Comparison of ENCODE assay signal across 20 cellular contexts in genomic region chr1:168553680-168554553, GRCh38. TPM values are rescaled to one million over a fixed set of nuclear protein-coding genes. Genes with fewer than 3 reads are reported as not detected.
A peak's percentile ranks its signal among the peaks of the same experiment; 100 is the strongest.
DNase-seq lines count a peak whose midpoint lies in the region; ATAC-seq, FAIRE-seq and TF ChIP-seq lines count a peak whose summit lies in the region.
"Had no signal": no experiment of that assay in that cellular context is flagged by ENCODE, and none has a peak within 500 bp of the region (broad histone marks: within the 10 kb centered on the region; RNA-seq: fewer than 3 reads in every experiment).

No MANE protein-coding gene starts in this region.

- H3K4me3 Mint-ChIP-seq in CD8-positive, alpha-beta T cell = peak overlapping the region; percentile 3
- H3K4me3 Mint-ChIP-seq: T-helper 2 cell treated with Interferon-gamma antibody and Interleukin-4, amounts not matched to agents 5 μg/mL and 100 μg/mL, for 36 hours had no signal

- H3K14ac ChIP-seq in H1 (ENCODE audit: insufficient read length) = no peak overlapping the region

- H3K4me2 ChIP-seq in H1 (ENCODE audit: insufficient read depth in 1 of 2, low read depth in 2 of 2, low read length in 2 of 2) = no peak overlapping the region

- 86% methylated on average over 5 of the region's 5 CpGs; no CpG with 5 or more reads in 1 of the 2 experiments for WGBS in H1 (ENCODE audit: extremely low coverage in 1 of 2, insufficient coverage in 1 of 2, insufficient read length in 1 of 2, insufficient replicate concordance in 2 of 2, low coverage in 1 of 2, low lambda C conversion rate in 2 of 2, missing lambda C conversion rate in 1 of 2), 2 experiments

- no peak for TF ChIP-seq RAD21 in H1 (IDR thresholded peaks at IDR 0.05 in 1 of 2, conservative IDR thresholded peaks at IDR 0.05 in 1 of 2; ENCODE audit: low read depth in 2 of 2, low read length in 2 of 2)

- no peak overlapping the region for H2AFZ ChIP-seq in H1 (ENCODE audit: low read length)

- no peak for FAIRE-seq in H1 (lab: Jason Lieb, UNC)
- FAIRE-seq: HTR-8/SVneo had no signal

- no peak overlapping the region for H4K5ac ChIP-seq in H1 (ENCODE audit: insufficient read length, low read depth, low read length)

- no peaks in the 10 kb centered on the region for H3K9me3 ChIP-seq in CD8-positive, alpha-beta T cell (ENCODE audit: low read length)
- H3K9me3 ChIP-seq in H1 (ENCODE audit: insufficient read depth in 2 of 2, low read depth in 1 of 2, low read length in 1 of 2) = no peaks in the 10 kb centered on the region
- no peaks in the 10 kb centered on the region for H3K9me3 ChIP-seq in uterus
- H3K9me3 ChIP-seq: esophagus squamous epithelium, suprapubic skin had no signal

- no peaks in the 10 kb centered on the region for H3K23me2 ChIP-seq in H1 (ENCODE audit: low read depth, low read length)

- no peak overlapping the region for H2BK12ac ChIP-seq in H1 (ENCODE audit: low read depth, low read length)

- POLR2A ChIA-PET in CD8-positive, alpha-beta T cell (lab: Charles Lee) = interaction anchor here (0.8 kb wide), 1 partner anchor 18 kb away, joined by 3 read pairs; no protein-coding TSS in a partner anchor
- POLR2A ChIA-PET in H1 (lab: Charles Lee; ENCODE audit: partially characterized antibody) = no interaction called here

- H3K27ac Mint-ChIP-seq in CD8-positive, alpha-beta T cell = peak overlapping the region; percentile 66
- H3K27ac Mint-ChIP-seq: T-helper 2 cell treated with Interferon-gamma antibody and Interleukin-4, amounts not matched to agents 5 μg/mL and 100 μg/mL, for 36 hours had no signal

- no peak overlapping the region for H2AK5ac ChIP-seq in H1 (ENCODE audit: low read depth, low read length)

- H2BK15ac ChIP-seq in H1 (ENCODE audit: low read length) = no peak overlapping the region

- H3K4me1 ChIP-seq in CD8-positive, alpha-beta T cell (ENCODE audit: insufficient read depth, low read length) = peaks cover 31% of the 10 kb centered on the region
- H3K4me1 ChIP-seq in H1 (replicated peaks in 1 of 4; ENCODE audit: control insufficient read depth in 3 of 4, insufficient read depth in 4 of 4, low read length in 3 of 4) = no peaks in the 10 kb centered on the region; a peak in 1 of 7 replicates
- no peaks in the 10 kb centered on the region for H3K4me1 ChIP-seq in uterus
- H3K4me1 ChIP-seq: esophagus squamous epithelium, suprapubic skin had no signal

- no peak for TF ChIP-seq EP300 in H1 (IDR thresholded peaks at IDR 0.05; ENCODE audit: borderline replicate concordance in 1 of 2, low read depth in 2 of 2, low read length in 2 of 2)

- H4K91ac ChIP-seq in H1 (replicated peaks; ENCODE audit: insufficient read length, low read length) = no peak overlapping the region

- H3K9me3 Mint-ChIP-seq in CD8-positive, alpha-beta T cell = no peaks in the 10 kb centered on the region

- CTCF ChIA-PET in CD8-positive, alpha-beta T cell (lab: Charles Lee) = interaction anchor here (0.8 to 3.9 kb wide), 7 partner anchors 15 to 211 kb away, joined by 3 to 17 read pairs (median 3); no protein-coding TSS in a partner anchor
- CTCF ChIA-PET in H1 (lab: Charles Lee; ENCODE audit: partially characterized antibody) = interaction anchor here (0.6 to 2.0 kb wide), 6 partner anchors 9 to 793 kb away, joined by 3 to 7 read pairs (median 6); no protein-coding TSS in a partner anchor

- no peak overlapping the region for H3K18ac ChIP-seq in H1 (ENCODE audit: extremely low read depth, low read length)

- TF ChIP-seq POLR2A in H1 (IDR thresholded peaks at IDR 0.05; ENCODE audit: control extremely low read depth in 1 of 2, low read depth in 2 of 2, low read length in 2 of 2) (no peak), uterus (IDR thresholded peaks at IDR 0.05) (no peak)

- no peak overlapping the region for H3K23ac ChIP-seq in H1 (ENCODE audit: insufficient read length)

- no peaks in the 10 kb centered on the region for H3K27me3 ChIP-seq in CD8-positive, alpha-beta T cell (ENCODE audit: insufficient read depth, low read length)
- H3K27me3 ChIP-seq in H1 (replicated peaks in 1 of 4; ENCODE audit: control insufficient read depth in 3 of 4, extremely low read depth in 1 of 4, insufficient read depth in 3 of 4, low read length in 3 of 4) (no peaks in the 10 kb centered on the region), uterus (no peaks in the 10 kb centered on the region)
- H3K27me3 ChIP-seq: esophagus squamous epithelium, suprapubic skin had no signal

- no peaks in the 10 kb centered on the region for H4K20me1 ChIP-seq in H1 (replicated peaks in 1 of 2; ENCODE audit: control insufficient read depth in 1 of 2, insufficient read depth in 2 of 2, low read length in 2 of 2)

- H3K56ac ChIP-seq in H1 (replicated peaks; ENCODE audit: insufficient read length, low read depth, low read length) = no peak overlapping the region

- no peak overlapping the region for H3K4ac ChIP-seq in H1 (replicated peaks; ENCODE audit: insufficient read length, low read depth, low read length)

- no peaks in the 10 kb centered on the region for H3K79me1 ChIP-seq in H1 (ENCODE audit: low read depth, low read length)

- no peaks in the 10 kb centered on the region for H3K79me2 ChIP-seq in H1 (ENCODE audit: control insufficient read depth in 1 of 2, insufficient read depth in 2 of 2, low read length in 2 of 2)

- ATAC-seq in CD8-positive, alpha-beta T cell = peak; percentile 23
- ATAC-seq in GM18498 (IDR thresholded peaks at IDR 0.05; ENCODE audit: unreplicated experiment) (peak; percentile 48), HG02763 (IDR thresholded peaks at IDR 0.05; ENCODE audit: unreplicated experiment) (no peak), GM21737 (IDR thresholded peaks at IDR 0.05; ENCODE audit: unreplicated experiment) (no peak)

- H4K8ac ChIP-seq in H1 (ENCODE audit: extremely low read depth, insufficient read depth, low read length) = no peak overlapping the region

- H2BK5ac ChIP-seq in H1 (ENCODE audit: low read depth, low read length) = no peak overlapping the region

- no peaks in the 10 kb centered on the region for H3K27me3 Mint-ChIP-seq in CD8-positive, alpha-beta T cell (ENCODE audit: low read depth)

- no peak for TF ChIP-seq CTCF in CD8-positive, alpha-beta T cell (IDR thresholded peaks at IDR 0.05)
- TF ChIP-seq CTCF in H1 (IDR thresholded peaks at IDR 0.05; ENCODE audit: control extremely low read depth in 1 of 3, insufficient read depth in 1 of 3, low read depth in 1 of 3, low read length in 3 of 3) (no peak), uterus (IDR thresholded peaks at IDR 0.05) (no peak)

- no peak for DNase-seq in CD8-positive, alpha-beta T cell
- DNase-seq in Jurkat, Clone E6-1 (ENCODE audit: low read depth, low spot score) = peak; percentile 39
- DNase-seq in H1 (ENCODE audit: low read depth in 1 of 2, low spot score in 2 of 2) = no peak
- DNase-seq in hepatic stellate cell (ENCODE audit: low spot score) = no peak
- no peak for DNase-seq in uterus
- DNase-seq: COR-L47, esophagus squamous epithelium, glutamatergic neuron, mammary epithelial cell, NCI-H1930, SHP77 had no signal

- no peak overlapping the region for H3K9ac ChIP-seq in H1 (replicated peaks in 1 of 4; ENCODE audit: extremely low read depth in 1 of 4, low read depth in 3 of 4, low read length in 3 of 4)

- H2BK120ac ChIP-seq in H1 (replicated peaks; ENCODE audit: low read depth, low read length) = no peak overlapping the region

- H3K27ac ChIP-seq in CD8-positive, alpha-beta T cell (ENCODE audit: low read depth, low read length) = no peak overlapping the region
- H3K27ac ChIP-seq in H1 (ENCODE audit: low read depth, low read length) (0 out of 2 replicates have a peak overlapping the region, but pooled peaks have one; percentile 3), uterus (no peak overlapping the region)
- H3K27ac ChIP-seq: esophagus squamous epithelium, suprapubic skin had no signal

- no peak overlapping the region for H2BK20ac ChIP-seq in H1 (ENCODE audit: low read length)

- no peaks in the 10 kb centered on the region for H3K36me3 ChIP-seq in CD8-positive, alpha-beta T cell (ENCODE audit: insufficient read depth, low read length)
- H3K36me3 ChIP-seq in H1 (ENCODE audit: control insufficient read depth in 2 of 4, insufficient read depth in 4 of 4, low read length in 3 of 4) = no peaks in the 10 kb centered on the region
- no peaks in the 10 kb centered on the region for H3K36me3 ChIP-seq in uterus
- H3K36me3 ChIP-seq: esophagus squamous epithelium, suprapubic skin had no signal

- peaks cover 61% of the 10 kb centered on the region for H3K4me1 Mint-ChIP-seq in CD8-positive, alpha-beta T cell (ENCODE audit: low read depth)

- no peaks in the 10 kb centered on the region for H3K36me3 Mint-ChIP-seq in CD8-positive, alpha-beta T cell

- no peak overlapping the region for H3K4me3 ChIP-seq in CD8-positive, alpha-beta T cell (ENCODE audit: low read depth, low read length)
- no peak overlapping the region for H3K4me3 ChIP-seq in Jurkat, Clone E6-1 (ENCODE audit: low read length)
- H3K4me3 ChIP-seq in H1 (ENCODE audit: extremely low read depth in 1 of 4, insufficient read depth in 2 of 4, low read depth in 3 of 4, low read length in 4 of 4) (no peak overlapping the region), uterus (no peak overlapping the region)
- H3K4me3 ChIP-seq: esophagus squamous epithelium, suprapubic skin had no signal

- intact Hi-C loops in CD8-positive, alpha-beta T cell (cut with DNase I, micrococcal nuclease) = loop anchor here in 1 of 2 experiments (2.0 kb wide), 1 partner anchor 17 kb away; no protein-coding TSS in a partner anchor
- intact Hi-C loops in uterus (cut with DNase I; ENCODE audit: low total_unique reads) = no loop called here

RNA-seq across cellular contexts. Expression of gene XCL2, which starts 10.1 kb away (rescaled TPM):
- total RNA-seq in CD8-positive, alpha-beta T cell = 10 to 100 TPM; 18.9 to 19.5 TPM
- not detected for polyA plus RNA-seq in Jurkat, Clone E6-1 (2012; ENCODE audit: insufficient read depth, insufficient read length)
- total RNA-seq in H1 (2021; fragmentation: NEBNext Ultra II Directional; extraction: Animal tissue kit (Norgen Biotek cat#: 25700)) = not detected in 2 replicates
- not detected in 2 replicates for polyA plus RNA-seq in H1 (2011; rRNA removed)
- not detected for polyA plus RNA-seq in H1 (2011; cell fraction: cytosol; rRNA removed)
- not detected for polyA plus RNA-seq in H1 (2011; cell fraction: nucleus; rRNA removed)
- polyA plus RNA-seq in H1 (2012, experiment 1 of 2) = not detected in 4 replicates
- not detected for polyA plus RNA-seq in H1 (2012, experiment 2 of 2)
- polyA plus RNA-seq in H1 (2013, experiment 1 of 2) = not detected
- not detected for polyA plus RNA-seq in H1 (2013, experiment 2 of 2)
- polyA minus RNA-seq in H1 (2011; rRNA and poly(A)+ RNA removed) = not detected in 2 replicates
- not detected for polyA minus RNA-seq in H1 (2011; cell fraction: cytosol; rRNA and poly(A)+ RNA removed)
- not detected for polyA minus RNA-seq in H1 (2011; cell fraction: nucleus; rRNA and poly(A)+ RNA removed)
- not detected for total RNA-seq in uterus
- total RNA-seq: mammary epithelial cell, MCF 10A, NCI-H460, suprapubic skin had no signal
- polyA plus RNA-seq: mammary epithelial cell, neural cell had no signal

RNA-seq across cellular contexts. Expression of gene XCL1, which starts 22.5 kb away (rescaled TPM):
- total RNA-seq in CD8-positive, alpha-beta T cell = 1 to 10 TPM; 5.3 to 6.2 TPM
- not detected for polyA plus RNA-seq in Jurkat, Clone E6-1 (2012; ENCODE audit: insufficient read depth, insufficient read length)
- 0.63 and 0.71 TPM in 2 replicates for total RNA-seq in H1 (2021; fragmentation: NEBNext Ultra II Directional; extraction: Animal tissue kit (Norgen Biotek cat#: 25700))
- 0.39 and 0.46 TPM in 2 replicates for polyA plus RNA-seq in H1 (2011; rRNA removed)
- 0.45 TPM for polyA plus RNA-seq in H1 (2011; cell fraction: cytosol; rRNA removed)
- 2.6 TPM for polyA plus RNA-seq in H1 (2011; cell fraction: nucleus; rRNA removed)
- 0.25 to 0.48 TPM (median 0.28 TPM) in 3 of 4 replicates, not detected in the other for polyA plus RNA-seq in H1 (2012, experiment 1 of 2)
- polyA plus RNA-seq in H1 (2012, experiment 2 of 2) = not detected
- polyA plus RNA-seq in H1 (2013, experiment 1 of 2) = 0.34 TPM
- 0.42 TPM for polyA plus RNA-seq in H1 (2013, experiment 2 of 2)
- 0.47 TPM in 1 of 2 replicates, not detected in the other for polyA minus RNA-seq in H1 (2011; rRNA and poly(A)+ RNA removed)
- polyA minus RNA-seq in H1 (2011; cell fraction: cytosol; rRNA and poly(A)+ RNA removed) = not detected
- polyA minus RNA-seq in H1 (2011; cell fraction: nucleus; rRNA and poly(A)+ RNA removed) = 0.80 TPM
- under 1 TPM in 2 of 4 donors, not detected in 2; 0.55 to 0.58 TPM for total RNA-seq in uterus
- total RNA-seq: mammary epithelial cell, MCF 10A, NCI-H460, suprapubic skin had no signal
- polyA plus RNA-seq: mammary epithelial cell had no signal

Comparison
In these comparisons a context has a peak if more than half of its experiments do, and no peak if none do; other contexts are left out.
1. ATAC-seq: peak in CD8-positive, alpha-beta T cell (single experiment) and GM18498 (single experiment); none in HG02763 (single experiment) and GM21737 (single experiment).
2. RNA of gene XCL2, which starts 10.1 kb away (total RNA-seq): 18.9 to 19.5 TPM in CD8-positive, alpha-beta T cell; not detected in H1 and not detected in uterus; every median in the first group is over 10 times any median in the second.